28 cellular contexts compared by ENCODE assay signal in genomic region chr1:38697387-38697786, GRCh38.
"Had no signal": no experiment of that assay in that cellular context is flagged by ENCODE, and none has a peak within 500 bp of the region (broad histone marks: within the 10 kb centered on the region; RNA-seq: fewer than 3 reads in every experiment).

No MANE protein-coding gene starts in this region.

- H3K4me3 ChIP-seq: stomach, suprapubic skin, testis, thoracic aorta, thyroid gland, tibial artery, tibial nerve, transverse colon, upper lobe of left lung, upper lobe of right lung, uterus, vagina had no signal

- ATAC-seq: stimulated activated effector memory CD8-positive, alpha-beta T cell treated with anti-CD3 and anti-CD28 coated beads, Interleukin-12 subunit alpha, Interleukin-12 subunit beta, amount 100 ng/mL, for 72 hours; stimulated activated memory B cell treated with anti-CD40 and anti-IgM and Interleukin-4, amounts not matched to agents 10 μg/mL and 1 μg/mL and 100 μg/mL, for 72 hours; stimulated activated naive B cell treated with anti-CD40 and anti-IgM and Interleukin-4, amounts not matched to agents 10 μg/mL and 1 μg/mL and 100 μg/mL, for 72 hours; stimulated activated naive CD8-positive, alpha-beta T cell treated with anti-CD3 and anti-CD28 coated beads, Interleukin-15, amount 100 ng/mL, for 72 hours; stimulated activated naive CD8-positive, alpha-beta T cell treated with anti-CD3 and anti-CD28 coated beads, Interleukin-15, Interleukin-2, amounts not matched to agents 100 U/mL and 50 U/mL, for 24 hours; upper lobe of right lung had no signal

- H3K36me3 Mint-ChIP-seq: stimulated activated effector memory CD8-positive, alpha-beta T cell treated with anti-CD3 and anti-CD28 coated beads, Interleukin-12 subunit alpha, Interleukin-12 subunit beta, amount 100 ng/mL, for 72 hours; stimulated activated memory B cell treated with anti-CD40 and anti-IgM and Interleukin-4, amounts not matched to agents 10 μg/mL and 1 μg/mL and 100 μg/mL, for 72 hours; type B pancreatic cell had no signal

- H3K27ac Mint-ChIP-seq: stimulated activated effector memory CD8-positive, alpha-beta T cell treated with anti-CD3 and anti-CD28 coated beads, Interleukin-12 subunit alpha, Interleukin-12 subunit beta, amount 100 ng/mL, for 72 hours; stimulated activated memory B cell treated with anti-CD40 and anti-IgM and Interleukin-4, amounts not matched to agents 10 μg/mL and 1 μg/mL and 100 μg/mL, for 72 hours; stimulated activated naive B cell treated with anti-CD40 and anti-IgM and Interleukin-4, amounts not matched to agents 10 μg/mL and 1 μg/mL and 100 μg/mL, for 72 hours; stimulated activated naive CD8-positive, alpha-beta T cell treated with anti-CD3 and anti-CD28 coated beads, Interleukin-15, amount 100 ng/mL, for 72 hours; stimulated activated naive CD8-positive, alpha-beta T cell treated with anti-CD3 and anti-CD28 coated beads, Interleukin-15, Interleukin-2, amounts not matched to agents 100 ng/mL and 50 ng/mL, for 24 hours; type B pancreatic cell had no signal

- H3K36me3 ChIP-seq: stomach, suprapubic skin, thoracic aorta, thyroid gland, tibial artery, tibial nerve, transverse colon, upper lobe of left lung, upper lobe of right lung, uterus, vagina had no signal

- H3K27me3 ChIP-seq: testis, thyroid gland, tibial nerve, transverse colon, upper lobe of left lung, upper lobe of right lung, uterus, vagina had no signal

- H3K4me1 ChIP-seq: stomach, suprapubic skin, testis, thyroid gland, tibial artery, tibial nerve, transverse colon, upper lobe of left lung, upper lobe of right lung, uterus, vagina had no signal

- H3K4me1 Mint-ChIP-seq: stimulated activated effector memory CD8-positive, alpha-beta T cell treated with anti-CD3 and anti-CD28 coated beads, Interleukin-12 subunit alpha, Interleukin-12 subunit beta, amount 100 ng/mL, for 72 hours; stimulated activated memory B cell treated with anti-CD40 and anti-IgM and Interleukin-4, amounts not matched to agents 10 μg/mL and 1 μg/mL and 100 μg/mL, for 72 hours; stimulated activated naive B cell treated with anti-CD40 and anti-IgM and Interleukin-4, amounts not matched to agents 10 μg/mL and 1 μg/mL and 100 μg/mL, for 72 hours; stimulated activated naive CD8-positive, alpha-beta T cell treated with anti-CD3 and anti-CD28 coated beads, Interleukin-15, amount 100 ng/mL, for 72 hours had no signal

- H3K9me3 Mint-ChIP-seq: type B pancreatic cell had no signal

- DNase-seq: stimulated activated CD4-positive, alpha-beta T cell treated with anti-CD3 and anti-CD28 coated beads, Interleukin-2, amount 100 ng/mL, for 48 hours; stimulated activated CD4-positive, alpha-beta T cell treated with anti-CD3 and anti-CD28 coated beads, Interleukin-4, amount 100 ng/mL, for 1 hour; stimulated activated CD4-positive, alpha-beta T cell treated with anti-CD3 and anti-CD28 coated beads, Interleukin-4, amount 100 ng/mL, for 24 hours; stimulated activated CD4-positive, alpha-beta T cell treated with anti-CD3 and anti-CD28 coated beads, Interleukin-4, amount 100 ng/mL, for 4 hours; stimulated activated CD8-positive, alpha-beta memory T cell treated with anti-CD3 and anti-CD28 coated beads, Interleukin-4, amount 100 ng/mL, for 48 hours; stimulated activated naive B cell treated with anti-CD40 and anti-IgM and Interleukin-4, amounts not matched to agents 10 μg/mL and 1 μg/mL and 100 μg/mL, for 72 hours; stimulated activated naive CD4-positive, alpha-beta T cell; stimulated activated naive CD4-positive, alpha-beta T cell treated with Interleukin-2 at 50 U/mL for 16 hours; stimulated activated naive CD8-positive, alpha-beta T cell treated with anti-CD3 and anti-CD28 coated beads, Interleukin-15, amount 100 ng/mL, for 72 hours; stimulated activated naive CD8-positive, alpha-beta T cell treated with anti-CD3 and anti-CD28 coated beads, Interleukin-15, Interleukin-2, amounts not matched to agents 100 U/mL and 50 U/mL, for 24 hours; stomach; substantia nigra; testis; thyroid gland; tibial artery; transverse colon; trophoblast cell; upper lobe of left lung; upper lobe of right lung; uterus had no signal

- H3K27ac ChIP-seq: stomach, suprapubic skin, testis, thoracic aorta, thyroid gland, tibial artery, tibial nerve, transverse colon, upper lobe of left lung, upper lobe of right lung, uterus, vagina had no signal

- H3K4me3 Mint-ChIP-seq: stimulated activated effector memory CD8-positive, alpha-beta T cell treated with anti-CD3 and anti-CD28 coated beads, Interleukin-12 subunit alpha, Interleukin-12 subunit beta, amount 100 ng/mL, for 72 hours; stimulated activated memory B cell treated with anti-CD40 and anti-IgM and Interleukin-4, amounts not matched to agents 10 μg/mL and 1 μg/mL and 100 μg/mL, for 72 hours; stimulated activated naive B cell treated with anti-CD40 and anti-IgM and Interleukin-4, amounts not matched to agents 10 μg/mL and 1 μg/mL and 100 μg/mL, for 72 hours; stimulated activated naive CD8-positive, alpha-beta T cell treated with anti-CD3 and anti-CD28 coated beads, Interleukin-15, amount 100 ng/mL, for 72 hours; stimulated activated naive CD8-positive, alpha-beta T cell treated with anti-CD3 and anti-CD28 coated beads, Interleukin-15, Interleukin-2, amounts not matched to agents 100 ng/mL and 50 ng/mL, for 24 hours; type B pancreatic cell had no signal

- H3K9me3 ChIP-seq: suprapubic skin, testis, thoracic aorta, thyroid gland, transverse colon, upper lobe of left lung, upper lobe of right lung, uterus, vagina had no signal
